Comparison of ENCODE assay signal across 23 cellular contexts in the genomic region with DNA sequence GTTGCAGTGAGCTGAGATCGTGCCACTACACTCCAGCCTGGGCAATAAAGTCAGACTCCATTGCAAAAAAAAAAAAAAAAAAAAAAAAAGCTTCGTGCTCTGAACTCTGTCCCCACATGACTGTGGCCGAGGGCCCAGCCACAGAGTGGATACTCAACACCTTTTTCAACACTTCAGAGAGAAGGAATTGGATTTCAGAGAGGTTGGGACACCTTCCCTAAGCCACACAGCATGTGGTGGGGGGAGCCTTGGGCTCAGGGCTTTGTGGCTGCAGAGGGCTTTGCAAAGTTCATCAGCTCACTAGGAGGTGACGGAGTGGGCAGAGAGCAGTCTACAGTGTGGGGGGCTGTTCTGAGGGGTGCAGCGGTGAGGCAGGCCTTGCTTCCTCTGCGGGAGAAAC. TPM values are rescaled to one million over a fixed set of nuclear protein-coding genes. Genes with fewer than 3 reads are reported as not detected.
"Had no signal": no experiment of that assay in that cellular context is flagged by ENCODE, and none has a peak within 500 bp of the region (broad histone marks: within the 10 kb centered on the region; RNA-seq: fewer than 3 reads in every experiment).

No MANE protein-coding gene starts in this region.

- DNase-seq: colonic mucosa; dorsolateral prefrontal cortex; effector CD8-positive, alpha-beta T cell; foreskin melanocyte; head of caudate nucleus; kidney; left cardiac atrium; left ventricle myocardium superior; mesendoderm; naive thymus-derived CD8-positive, alpha-beta T cell; posterior cingulate gyrus; sigmoid colon; stimulated activated CD4-positive, alpha-beta T cell treated with anti-CD3 and anti-CD28 coated beads, Interleukin-2, amount 100 ng/mL, for 48 hours; stimulated activated naive CD8-positive, alpha-beta T cell treated with anti-CD3 and anti-CD28 coated beads, Interleukin-15, Interleukin-2, amounts not matched to agents 100 U/mL and 50 U/mL, for 24 hours; tibial artery; uterus had no signal

- H3K4me3 ChIP-seq: colonic mucosa, dorsolateral prefrontal cortex, hepatocyte, lung, sigmoid colon, skin epidermis, suprapubic skin, tibial artery, upper lobe of left lung, uterus had no signal

- H3K27ac ChIP-seq: colonic mucosa, hepatocyte, sigmoid colon, skin epidermis, suprapubic skin, tibial artery, upper lobe of left lung, uterus had no signal

- H3K36me3 ChIP-seq: colonic mucosa, uterus had no signal

- H3K79me2 ChIP-seq: hepatocyte had no signal

- H3K9me3 ChIP-seq: colonic mucosa had no signal

- H2AFZ ChIP-seq: hepatocyte had no signal

- H3K4me2 ChIP-seq: hepatocyte had no signal

- H3K4me3 Mint-ChIP-seq: naive thymus-derived CD8-positive, alpha-beta T cell had no signal

- ATAC-seq: left cardiac atrium; naive thymus-derived CD8-positive, alpha-beta T cell; stimulated activated naive CD8-positive, alpha-beta T cell treated with anti-CD3 and anti-CD28 coated beads, Interleukin-15, Interleukin-2, amounts not matched to agents 100 U/mL and 50 U/mL, for 24 hours had no signal

- H3K27me3 ChIP-seq: colonic mucosa, dorsolateral prefrontal cortex, hepatocyte, sigmoid colon, upper lobe of left lung, uterus had no signal

- H3K4me1 ChIP-seq: colonic mucosa, suprapubic skin, uterus had no signal

RNA-seq across cellular contexts. Expression of a gene that starts 11.0 kb away (rescaled TPM):
- total RNA-seq: hepatocyte, left cardiac atrium, left ventricle myocardium superior, pulmonary artery endothelial cell, suprapubic skin, uterus had no signal
- polyA plus RNA-seq: hepatocyte had no signal

RNA-seq across cellular contexts. Expression of a gene that starts 36.9 kb away (rescaled TPM):
- total RNA-seq: hepatocyte, pulmonary artery endothelial cell had no signal
- polyA plus RNA-seq: neural cell had no signal

RNA-seq across cellular contexts. Expression of a gene that starts 41.1 kb away (rescaled TPM):
- total RNA-seq: kidney; left cardiac atrium; left ventricle myocardium superior; naive thymus-derived CD8-positive, alpha-beta T cell; pulmonary artery endothelial cell; suprapubic skin had no signal
- polyA plus RNA-seq: hepatocyte; naive thymus-derived CD8-positive, alpha-beta T cell; neural cell had no signal
